Comparison of ENCODE assay signal across 22 cellular contexts in the genomic region with DNA sequence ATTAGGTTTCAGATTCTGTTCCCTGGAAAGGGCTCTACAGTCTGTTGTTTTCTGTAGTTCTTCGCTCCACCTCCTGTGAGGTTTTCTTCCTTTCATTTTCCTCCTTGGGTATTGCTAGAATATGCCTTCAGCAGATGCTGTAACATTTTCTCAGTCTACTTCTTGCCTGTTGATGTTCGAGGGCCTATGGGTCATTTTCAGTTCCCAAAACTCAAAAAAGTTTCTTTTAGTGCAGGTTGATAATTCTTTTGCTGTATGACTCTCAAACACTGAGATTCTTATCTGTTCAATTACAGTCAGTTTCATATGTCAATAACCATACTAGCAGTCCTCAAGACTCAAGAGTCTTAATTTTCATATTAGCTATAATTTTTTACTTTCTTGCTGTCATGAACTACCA.
DNase-seq lines count a peak whose midpoint lies in the region; ATAC-seq and TF ChIP-seq lines count a peak whose summit lies in the region.
"Had no signal": no experiment of that assay in that cellular context is flagged by ENCODE, and none has a peak within 500 bp of the region (broad histone marks: within the 10 kb centered on the region; RNA-seq: fewer than 3 reads in every experiment).

No MANE protein-coding gene starts in this region.

- H3K79me2 ChIP-seq in SK-N-SH (ENCODE audit: insufficient read depth), result no peaks in the 10 kb centered on the region

- no peak overlapping the region for H3K9ac ChIP-seq in SK-N-SH

- no peaks in the 10 kb centered on the region for H3K9me3 ChIP-seq in SK-N-SH
- H3K9me3 ChIP-seq: esophagus muscularis mucosa had no signal

- no peaks in the 10 kb centered on the region for H3K4me1 ChIP-seq in SK-N-SH (ENCODE audit: control insufficient read depth in 1 of 2, insufficient read depth in 2 of 2, low read depth in 1 of 2, low read length in 1 of 2)
- H3K4me1 ChIP-seq: esophagus muscularis mucosa, upper lobe of left lung had no signal

- CTCF ChIA-PET in GM10248 (lab: Yijun Ruan, JAX) (no interaction called here), SK-N-SH (lab: Yijun Ruan, JAX) (interaction anchor here (1.1 kb wide), 1 partner anchor 9 kb away, joined by 4 read pairs; no protein-coding TSS in a partner anchor)

- DNase-seq in GM10248 (ENCODE audit: extremely low spot score), result peak; percentile 10
- DNase-seq in SK-N-SH, result no peak
- DNase-seq in HFFc6, result no peak
- no peak for DNase-seq in activated T-cell treated with anti-CD3 and anti-CD28 coated beads, Interleukin-2, amount 50 U/mL, for 24 hours
- DNase-seq: activated CD4-positive, alpha-beta T cell treated with anti-CD3 and anti-CD28 coated beads for 1 hour; activated gamma-delta T cell treated with Interleukin-2 at 50 U/mL for 16 hours; central memory CD4-positive, alpha-beta T cell; DMS 273 treated with DMSO at 0.1 percent for 48 hours; glutamatergic neuron; H9; NCI-H1436; NCI-H2171; PC-9; retina; upper lobe of left lung had no signal

- no peak overlapping the region for H3K27ac ChIP-seq in SK-N-SH (ENCODE audit: low read depth in 2 of 2, low read length in 1 of 2)
- H3K27ac ChIP-seq: 22Rv1, esophagus muscularis mucosa, PC-9, upper lobe of left lung had no signal

- ATAC-seq in GM18868 (IDR thresholded peaks at IDR 0.05; ENCODE audit: unreplicated experiment) (peak; percentile 92), GM21515 (IDR thresholded peaks at IDR 0.05; ENCODE audit: unreplicated experiment) (peak; percentile 80), HG03025 (IDR thresholded peaks at IDR 0.05; ENCODE audit: low FRiP score, unreplicated experiment) (peak; percentile 81), HG03354 (IDR thresholded peaks at IDR 0.05; ENCODE audit: poor library complexity, severe bottlenecking, unreplicated experiment) (no peak)

- H3K36me3 ChIP-seq in SK-N-SH (replicated peaks in 1 of 2; ENCODE audit: control insufficient read depth in 1 of 2, insufficient read depth in 2 of 2, low read length in 1 of 2), result no peaks in the 10 kb centered on the region
- H3K36me3 ChIP-seq: esophagus muscularis mucosa, upper lobe of left lung had no signal

- no peak overlapping the region for H3K4me3 ChIP-seq in SK-N-SH (ENCODE audit: low read depth in 2 of 2, low read length in 1 of 2)
- H3K4me3 ChIP-seq: esophagus muscularis mucosa, PC-9, upper lobe of left lung had no signal

- no peaks in the 10 kb centered on the region for H3K27me3 ChIP-seq in SK-N-SH (ENCODE audit: insufficient read depth)
- H3K27me3 ChIP-seq: esophagus muscularis mucosa, upper lobe of left lung had no signal

- no peak overlapping the region for H2AFZ ChIP-seq in SK-N-SH (ENCODE audit: low read depth)
- H2AFZ ChIP-seq: PC-9 had no signal

- POLR2A ChIA-PET in GM10248 (lab: Yijun Ruan, JAX), result no interaction called here
- POLR2A ChIA-PET in SK-N-SH (lab: Yijun Ruan, JAX), result no interaction called here

- H3K9me2 ChIP-seq in SK-N-SH, result no peaks in the 10 kb centered on the region

- H3K36me3 Mint-ChIP-seq in HFFc6 (ENCODE audit: low read depth), result peaks cover 8% of the 10 kb centered on the region
- H3K36me3 Mint-ChIP-seq in activated T-cell treated with anti-CD3 and anti-CD28 coated beads, Interleukin-2, amount 50 U/mL, for 24 hours (ENCODE audit: low read depth), result no peaks in the 10 kb centered on the region

- no peak for TF ChIP-seq EP300 in SK-N-SH (IDR thresholded peaks at IDR 0.05; ENCODE audit: borderline replicate concordance in 1 of 2, low read depth in 1 of 2, low read length in 1 of 2)

- no peak overlapping the region for H3K27ac Mint-ChIP-seq in HFFc6
- H3K27ac Mint-ChIP-seq in activated T-cell treated with anti-CD3 and anti-CD28 coated beads, Interleukin-2, amount 50 U/mL, for 24 hours, result no peak overlapping the region
- H3K27ac Mint-ChIP-seq: H9; stimulated activated naive CD8-positive, alpha-beta T cell treated with anti-CD3 and anti-CD28 coated beads, Interleukin-15, Interleukin-2, amounts not matched to agents 100 ng/mL and 50 ng/mL, for 24 hours had no signal

- no peaks in the 10 kb centered on the region for H3K4me1 Mint-ChIP-seq in HFFc6 (ENCODE audit: low read depth)
- H3K4me1 Mint-ChIP-seq in activated T-cell treated with anti-CD3 and anti-CD28 coated beads, Interleukin-2, amount 50 U/mL, for 24 hours (ENCODE audit: low read depth), result no peaks in the 10 kb centered on the region
- H3K4me1 Mint-ChIP-seq: H9 had no signal

- no peaks in the 10 kb centered on the region for H3F3A ChIP-seq in SK-N-SH (replicated peaks; ENCODE audit: insufficient read depth)

- 73% methylated on average over 2 of the region's 2 CpGs for WGBS in SK-N-SH (ENCODE audit: low lambda C conversion rate)

- TF ChIP-seq RAD21 in SK-N-SH (IDR thresholded peaks at IDR 0.05; ENCODE audit: low read length), result no peak

- H4K20me1 ChIP-seq in SK-N-SH (ENCODE audit: insufficient read depth), result no peaks in the 10 kb centered on the region

- TF ChIP-seq CTCF in GM10248 (IDR thresholded peaks at IDR 0.05; ENCODE audit: control extremely low read depth, extremely low read depth, low read depth, missing control alignments), result no peak
- TF ChIP-seq CTCF in SK-N-SH (IDR thresholded peaks at IDR 0.05), result no peak
- TF ChIP-seq CTCF in HFFc6 (IDR thresholded peaks at IDR 0.05), result no peak

- H3K4me2 ChIP-seq in SK-N-SH, result no peak overlapping the region
- H3K4me2 ChIP-seq: PC-9 had no signal

- no peaks in the 10 kb centered on the region; the same call in 1 of the 2 replicates for H3K27me3 Mint-ChIP-seq in HFFc6 (ENCODE audit: insufficient read depth)
- no peaks in the 10 kb centered on the region for H3K27me3 Mint-ChIP-seq in activated T-cell treated with anti-CD3 and anti-CD28 coated beads, Interleukin-2, amount 50 U/mL, for 24 hours
- H3K27me3 Mint-ChIP-seq: stimulated activated naive CD8-positive, alpha-beta T cell treated with anti-CD3 and anti-CD28 coated beads, Interleukin-15, Interleukin-2, amounts not matched to agents 100 ng/mL and 50 ng/mL, for 24 hours had no signal

- no peak overlapping the region for H3K4me3 Mint-ChIP-seq in HFFc6
- no peak overlapping the region for H3K4me3 Mint-ChIP-seq in activated T-cell treated with anti-CD3 and anti-CD28 coated beads, Interleukin-2, amount 50 U/mL, for 24 hours
- H3K4me3 Mint-ChIP-seq: H9; stimulated activated naive CD8-positive, alpha-beta T cell treated with anti-CD3 and anti-CD28 coated beads, Interleukin-15, Interleukin-2, amounts not matched to agents 100 ng/mL and 50 ng/mL, for 24 hours had no signal

- peaks cover 8% of the 10 kb centered on the region for H3K9me3 Mint-ChIP-seq in HFFc6
- peaks cover 6% of the 10 kb centered on the region for H3K9me3 Mint-ChIP-seq in activated T-cell treated with anti-CD3 and anti-CD28 coated beads, Interleukin-2, amount 50 U/mL, for 24 hours

TF ChIP-seq in SK-N-SH, 30 proteins besides CTCF, POLR2A, EP300 and RAD21:
- TF ChIP-seq YY1 (IDR thresholded peaks at IDR 0.05; ENCODE audit: low read depth), result no peak
- no peak for TF ChIP-seq ELF1 (IDR thresholded peaks at IDR 0.05)
- no peak for TF ChIP-seq MEF2A (IDR thresholded peaks at IDR 0.05; ENCODE audit: borderline replicate concordance, low read depth)
- no peak for TF ChIP-seq NRF1 (IDR thresholded peaks at IDR 0.05; ENCODE audit: low read depth, low read length)
- TF ChIP-seq EZH2phosphoT487 (IDR thresholded peaks at IDR 0.05; ENCODE audit: borderline replicate concordance, low read depth), result no peak
- no peak for TF ChIP-seq MXI1 (IDR thresholded peaks at IDR 0.05; ENCODE audit: low read depth, low read length)
- TF ChIP-seq RXRA (IDR thresholded peaks at IDR 0.05; ENCODE audit: borderline replicate concordance, low read depth), result no peak
- no peak for TF ChIP-seq CHD2 (IDR thresholded peaks at IDR 0.05; ENCODE audit: low read length, partially characterized antibody)
- TF ChIP-seq TAF1 (IDR thresholded peaks at IDR 0.05; ENCODE audit: borderline replicate concordance, low read depth, low read length), result no peak
- no peak for TF ChIP-seq SIN3A (IDR thresholded peaks at IDR 0.05; ENCODE audit: borderline replicate concordance, low read depth, low read length)
- TF ChIP-seq, protein P1, sequence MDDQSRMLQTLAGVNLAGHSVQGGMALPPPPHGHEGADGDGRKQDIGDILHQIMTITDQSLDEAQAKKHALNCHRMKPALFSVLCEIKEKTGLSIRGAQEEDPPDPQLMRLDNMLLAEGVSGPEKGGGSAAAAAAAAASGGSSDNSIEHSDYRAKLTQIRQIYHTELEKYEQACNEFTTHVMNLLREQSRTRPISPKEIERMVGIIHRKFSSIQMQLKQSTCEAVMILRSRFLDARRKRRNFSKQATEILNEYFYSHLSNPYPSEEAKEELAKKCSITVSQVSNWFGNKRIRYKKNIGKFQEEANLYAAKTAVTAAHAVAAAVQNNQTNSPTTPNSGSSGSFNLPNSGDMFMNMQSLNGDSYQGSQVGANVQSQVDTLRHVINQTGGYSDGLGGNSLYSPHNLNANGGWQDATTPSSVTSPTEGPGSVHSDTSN (IDR thresholded peaks at IDR 0.05), result no peak
- no peak for TF ChIP-seq TCF12 (IDR thresholded peaks at IDR 0.05)
- TF ChIP-seq NFIC (IDR thresholded peaks at IDR 0.05; ENCODE audit: borderline replicate concordance), result no peak
- no peak for TF ChIP-seq FOXM1 (IDR thresholded peaks at IDR 0.05; ENCODE audit: low read depth)
- no peak for TF ChIP-seq RFX5 (IDR thresholded peaks at IDR 0.05; ENCODE audit: low read length)
- TF ChIP-seq TEAD4 (IDR thresholded peaks at IDR 0.05; ENCODE audit: borderline replicate concordance, insufficient read depth), result no peak
- TF ChIP-seq, protein P2, sequence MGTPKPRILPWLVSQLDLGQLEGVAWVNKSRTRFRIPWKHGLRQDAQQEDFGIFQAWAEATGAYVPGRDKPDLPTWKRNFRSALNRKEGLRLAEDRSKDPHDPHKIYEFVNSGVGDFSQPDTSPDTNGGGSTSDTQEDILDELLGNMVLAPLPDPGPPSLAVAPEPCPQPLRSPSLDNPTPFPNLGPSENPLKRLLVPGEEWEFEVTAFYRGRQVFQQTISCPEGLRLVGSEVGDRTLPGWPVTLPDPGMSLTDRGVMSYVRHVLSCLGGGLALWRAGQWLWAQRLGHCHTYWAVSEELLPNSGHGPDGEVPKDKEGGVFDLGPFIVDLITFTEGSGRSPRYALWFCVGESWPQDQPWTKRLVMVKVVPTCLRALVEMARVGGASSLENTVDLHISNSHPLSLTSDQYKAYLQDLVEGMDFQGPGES (IDR thresholded peaks at IDR 0.05; ENCODE audit: low read depth, low read length), result no peak
- TF ChIP-seq, protein P3, sequence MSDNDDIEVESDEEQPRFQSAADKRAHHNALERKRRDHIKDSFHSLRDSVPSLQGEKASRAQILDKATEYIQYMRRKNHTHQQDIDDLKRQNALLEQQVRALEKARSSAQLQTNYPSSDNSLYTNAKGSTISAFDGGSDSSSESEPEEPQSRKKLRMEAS (IDR thresholded peaks at IDR 0.05; ENCODE audit: low read depth), result no peak
- no peak for TF ChIP-seq GATA2 (CRISPR knock-in tag; IDR thresholded peaks at IDR 0.05)
- TF ChIP-seq RCOR1 (IDR thresholded peaks at IDR 0.05; ENCODE audit: low read length), result no peak
